1 cellular context compared by ENCODE assay signal in genomic region chr10:102853944-102854694, GRCh38.
TF ChIP-seq lines count a peak whose summit lies in the region.

TSS of gene BORCS7 (plus strand) at chr10:102854259. CDS start at chr10:102854287, 28 bp downstream.

TF ChIP-seq in HepG2, 621 proteins besides CTCF, POLR2A, EP300 and RAD21 (continued from another document and continues in another):
- TF ChIP-seq ZNF770 (CRISPR knock-in tag; IDR thresholded peaks at IDR 0.05) (peak; percentile 49; the same call in 1 of the 2 replicates), NKX3-1 (CRISPR knock-in tag; IDR thresholded peaks at IDR 0.05) (peak; percentile 90), PLSCR1 (CRISPR knock-in tag; IDR thresholded peaks at IDR 0.05; ENCODE audit: borderline replicate concordance) (no peak), HOXA3 (CRISPR knock-in tag; IDR thresholded peaks at IDR 0.05) (peak; percentile 99), RBM39 (IDR thresholded peaks at IDR 0.05; ENCODE audit: low read depth, low read length, poor library complexity, severe bottlenecking) (peak; percentile 78), ZZZ3 (CRISPR knock-in tag; IDR thresholded peaks at IDR 0.05; ENCODE audit: borderline replicate concordance) (peak; percentile 98; the same call in 1 of the 2 replicates), NR1H2 (CRISPR knock-in tag; IDR thresholded peaks at IDR 0.05; ENCODE audit: borderline replicate concordance, low read depth) (no peak), CCDC6 (CRISPR knock-in tag; IDR thresholded peaks at IDR 0.05) (no peak; the same call in 1 of the 2 replicates), CENPX (CRISPR knock-in tag; IDR thresholded peaks at IDR 0.05) (no peak), CBX1 (IDR thresholded peaks at IDR 0.05; ENCODE audit: low read depth) (no peak), ZBTB14 (CRISPR knock-in tag; IDR thresholded peaks at IDR 0.05) (no peak), ZNF468 (CRISPR knock-in tag; IDR thresholded peaks at IDR 0.05) (no peak), SNRNP70 (IDR thresholded peaks at IDR 0.05; ENCODE audit: low read depth, low read length) (no peak), BRCA1 (CRISPR knock-in tag; IDR thresholded peaks at IDR 0.05) (peak; percentile 95), ZBTB7B (CRISPR knock-in tag; IDR thresholded peaks at IDR 0.05) (peak; percentile 61; the same call in 1 of the 2 replicates), ZNF549 (CRISPR knock-in tag; IDR thresholded peaks at IDR 0.05) (peak; percentile 82; the same call in 1 of the 2 replicates), ZNF362 (CRISPR knock-in tag; IDR thresholded peaks at IDR 0.05; ENCODE audit: borderline replicate concordance) (peak; percentile 58; the same call in 1 of the 2 replicates), JARID2 (CRISPR knock-in tag; IDR thresholded peaks at IDR 0.05; ENCODE audit: insufficient replicate concordance) (peak; percentile 79), KDM4B (CRISPR knock-in tag; IDR thresholded peaks at IDR 0.05) (0 out of 2 replicates have a peak, but pooled peaks have one; percentile 54), RBFOX2 (IDR thresholded peaks at IDR 0.05; ENCODE audit: low read depth, low read length) (peak; percentile 54; the same call in 1 of the 2 replicates), ZNF574 (CRISPR knock-in tag; IDR thresholded peaks at IDR 0.05) (peak; percentile 95), ZNF10 (CRISPR knock-in tag; IDR thresholded peaks at IDR 0.05; ENCODE audit: borderline replicate concordance, low read depth) (no peak), SP4 (CRISPR knock-in tag; IDR thresholded peaks at IDR 0.05) (peak; percentile 91), E2F1 (CRISPR knock-in tag; IDR thresholded peaks at IDR 0.05) (peak; percentile 54; the same call in 1 of the 2 replicates), PHF21A (CRISPR knock-in tag; IDR thresholded peaks at IDR 0.05) (peak; percentile 92), ZNF3 (CRISPR knock-in tag; IDR thresholded peaks at IDR 0.05) (no peak), ZNF124 (CRISPR knock-in tag; IDR thresholded peaks at IDR 0.05) (peak; percentile 66; the same call in 1 of the 2 replicates), ZNF644 (CRISPR knock-in tag; IDR thresholded peaks at IDR 0.05; ENCODE audit: low read depth) (peak; percentile 68; the same call in 1 of the 2 replicates), HOMEZ (CRISPR knock-in tag; IDR thresholded peaks at IDR 0.05; ENCODE audit: low read depth) (no peak; the same call in 1 of the 2 replicates), PCBP1 (IDR thresholded peaks at IDR 0.05; ENCODE audit: borderline replicate concordance, low read depth, low read length) (no peak), CEBPB (IDR thresholded peaks at IDR 0.05; ENCODE audit: borderline replicate concordance, low read depth, low read length) (peak; percentile 44; the same call in 1 of the 2 replicates), DPF2 (CRISPR knock-in tag; IDR thresholded peaks at IDR 0.05; ENCODE audit: borderline replicate concordance, low read depth) (no peak), MXI1 (IDR thresholded peaks at IDR 0.05; ENCODE audit: borderline replicate concordance, low read depth, low read length) (no peak; the same call in 2 of the 3 replicates), HHEX (CRISPR knock-in tag; IDR thresholded peaks at IDR 0.05) (peak; percentile 25; the same call in 1 of the 2 replicates), FOXA3 (CRISPR knock-in tag; IDR thresholded peaks at IDR 0.05) (peak; percentile 62), MTA1 (CRISPR knock-in tag; IDR thresholded peaks at IDR 0.05; ENCODE audit: borderline replicate concordance) (peak; percentile 77; the same call in 1 of the 2 replicates), ELF4 (CRISPR knock-in tag; IDR thresholded peaks at IDR 0.05; ENCODE audit: borderline replicate concordance) (peak; percentile 80; the same call in 1 of the 2 replicates), HOXA5 (CRISPR knock-in tag; IDR thresholded peaks at IDR 0.05) (peak; percentile 79; the same call in 1 of the 2 replicates), TIGD3 (CRISPR knock-in tag; IDR thresholded peaks at IDR 0.05; ENCODE audit: borderline replicate concordance) (peak; percentile 55; the same call in 1 of the 2 replicates), ZNF782 (CRISPR knock-in tag; IDR thresholded peaks at IDR 0.05; ENCODE audit: borderline replicate concordance) (0 out of 2 replicates have a peak, but pooled peaks have one; percentile 58), MIER3 (CRISPR knock-in tag; IDR thresholded peaks at IDR 0.05; ENCODE audit: borderline replicate concordance) (peak; percentile 89; the same call in 1 of the 2 replicates), JUN (CRISPR knock-in tag; IDR thresholded peaks at IDR 0.05) (peak; percentile 85), ZNF431 (CRISPR knock-in tag; IDR thresholded peaks at IDR 0.05; ENCODE audit: borderline replicate concordance, low read depth) (peak; percentile 86; the same call in 1 of the 2 replicates), RARG (CRISPR knock-in tag; IDR thresholded peaks at IDR 0.05; ENCODE audit: low read depth) (no peak), MEIS1 (CRISPR knock-in tag; IDR thresholded peaks at IDR 0.05; ENCODE audit: borderline replicate concordance) (peak; percentile 92; the same call in 1 of the 2 replicates), SMARCE1 (IDR thresholded peaks at IDR 0.05; ENCODE audit: borderline replicate concordance) (no peak), ZFAT (CRISPR knock-in tag; conservative IDR thresholded peaks at IDR 0.05) (no peak), ATF2 (CRISPR knock-in tag; IDR thresholded peaks at IDR 0.05) (peak; percentile 94), SNAPC2 (CRISPR knock-in tag; IDR thresholded peaks at IDR 0.05) (0 out of 2 replicates have a peak, but pooled peaks have one; percentile 36), ZNF883 (CRISPR knock-in tag; IDR thresholded peaks at IDR 0.05; ENCODE audit: not compliant biosample characterization) (peak; percentile 53), ZSCAN12 (CRISPR knock-in tag; IDR thresholded peaks at IDR 0.05) (0 out of 2 replicates have a peak, but pooled peaks have one; percentile 63), EHMT2 (IDR thresholded peaks at IDR 0.05; ENCODE audit: borderline replicate concordance, low read depth, low read length) (peak; percentile 55; the same call in 1 of the 2 replicates), STAG1 (CRISPR knock-in tag; IDR thresholded peaks at IDR 0.05) (0 out of 2 replicates have a peak, but pooled peaks have one; percentile 8)
